Comparison of ENCODE assay signal across 8 cellular contexts in genomic region chr17:78360371-78361226, GRCh38. TPM values are rescaled to one million over a fixed set of nuclear protein-coding genes. Genes with fewer than 3 reads are reported as not detected.
A peak's percentile ranks its signal among the peaks of the same experiment; 100 is the strongest.
DNase-seq lines count a peak whose midpoint lies in the region; ATAC-seq and TF ChIP-seq lines count a peak whose summit lies in the region.

No MANE protein-coding gene starts in this region.

- peaks cover 2% of the 10 kb centered on the region for H3K27me3 Mint-ChIP-seq in activated T-cell treated with anti-CD3 and anti-CD28 coated beads, Interleukin-2, amount 50 U/mL, for 24 hours

- no peaks in the 10 kb centered on the region for H3K27me3 ChIP-seq in esophagus (ENCODE audit: control insufficient read depth in 1 of 2, insufficient read depth in 2 of 2, low read length in 2 of 2)
- H3K27me3 ChIP-seq in mucosa of stomach (ENCODE audit: control insufficient read depth, insufficient read depth, low read length): peaks cover 12% of the 10 kb centered on the region

- 2 to 3% methylated on average over 44 to 49 of the region's 49 CpGs for WGBS in esophagus, 2 donors

- H3K4me3 Mint-ChIP-seq in activated T-cell treated with anti-CD3 and anti-CD28 coated beads, Interleukin-2, amount 50 U/mL, for 24 hours: peak overlapping the region; percentile 80

- DNase-seq in AG10803 (ENCODE audit: low read depth) (peak; percentile 78), OCI-M1 (lab: John Stamatoyannopoulos, UW) (peak; percentile 91)
- peak; percentile 96 for DNase-seq in activated T-cell treated with anti-CD3 and anti-CD28 coated beads, Interleukin-2, amount 50 U/mL, for 24 hours
- DNase-seq in stimulated activated CD8-positive, alpha-beta memory T cell treated with anti-CD3 and anti-CD28 coated beads, Interleukin-4, amount 100 ng/mL, for 4 hours (ENCODE audit: low read depth in 2 of 2, low spot score in 1 of 2): peak; percentile 70 to 83

- TF ChIP-seq CTCF in AG10803 (conservative IDR thresholded peaks at IDR 0.05; ENCODE audit: low read length): peak; percentile 89

- no peaks in the 10 kb centered on the region for H3K9me3 ChIP-seq in esophagus (ENCODE audit: control insufficient read depth in 2 of 2, insufficient read depth in 1 of 2, low read depth in 1 of 2, low read length in 1 of 2)
- no peaks in the 10 kb centered on the region for H3K9me3 ChIP-seq in mucosa of stomach (ENCODE audit: control insufficient read depth, low read length)

- peaks cover 38% of the 10 kb centered on the region for H3K4me1 Mint-ChIP-seq in activated T-cell treated with anti-CD3 and anti-CD28 coated beads, Interleukin-2, amount 50 U/mL, for 24 hours (ENCODE audit: low read depth)

- peaks cover 2 to 3% of the 10 kb centered on the region in 2 donors for H3K36me3 ChIP-seq in esophagus (ENCODE audit: control insufficient read depth in 2 of 2, insufficient read depth in 2 of 2, low read length in 1 of 2)
- H3K36me3 ChIP-seq in mucosa of stomach (ENCODE audit: control insufficient read depth, insufficient read depth, low read length): peaks cover 11% of the 10 kb centered on the region

- ATAC-seq in GM19372 (IDR thresholded peaks at IDR 0.05; ENCODE audit: low read depth, unreplicated experiment): peak; percentile 11

- no peaks in the 10 kb centered on the region for H3K9me3 Mint-ChIP-seq in activated T-cell treated with anti-CD3 and anti-CD28 coated beads, Interleukin-2, amount 50 U/mL, for 24 hours

- H3K9ac ChIP-seq in mucosa of stomach (ENCODE audit: low read length): peak overlapping the region; percentile 77

- no peak for TF ChIP-seq EP300 in Ishikawa (IDR thresholded peaks at IDR 0.05; ENCODE audit: borderline replicate concordance)

- peak overlapping the region; percentile 97 for H3K27ac Mint-ChIP-seq in activated T-cell treated with anti-CD3 and anti-CD28 coated beads, Interleukin-2, amount 50 U/mL, for 24 hours

- peaks cover 37% of the 10 kb centered on the region for H3K36me3 Mint-ChIP-seq in activated T-cell treated with anti-CD3 and anti-CD28 coated beads, Interleukin-2, amount 50 U/mL, for 24 hours (ENCODE audit: low read depth)

- peak; percentile 85 for TF ChIP-seq RAD21 in Ishikawa (IDR thresholded peaks at IDR 0.05; ENCODE audit: low read depth)

- peak overlapping the region; percentile 89 to 92 for H3K27ac ChIP-seq in esophagus (ENCODE audit: low read depth in 2 of 2, low read length in 1 of 2)

- peaks cover 0 to 24% of the 10 kb centered on the region in 2 donors for H3K4me1 ChIP-seq in esophagus (ENCODE audit: control insufficient read depth in 2 of 2, insufficient read depth in 2 of 2, low read length in 1 of 2)
- peaks cover 38% of the 10 kb centered on the region for H3K4me1 ChIP-seq in mucosa of stomach (ENCODE audit: control insufficient read depth, insufficient read depth, low read length)

- H3K4me3 ChIP-seq in AG10803 (ENCODE audit: low read length) (peak overlapping the region; percentile 55), esophagus (ENCODE audit: low read depth in 1 of 2, low read length in 2 of 2) (peak overlapping the region; percentile 46 to 69), mucosa of stomach (ENCODE audit: low read length) (peak overlapping the region; percentile 67)

TF ChIP-seq in Ishikawa, 13 proteins besides CTCF, POLR2A, EP300 and RAD21:
- no peak for TF ChIP-seq FOXM1 (IDR thresholded peaks at IDR 0.05; ENCODE audit: borderline replicate concordance, low read depth)
- TF ChIP-seq EGR1 (IDR thresholded peaks at IDR 0.05): no peak
- 0 out of 2 replicates have a peak, but pooled peaks have one; percentile 13 for TF ChIP-seq TAF1 (IDR thresholded peaks at IDR 0.05; ENCODE audit: low read depth)
- 0 out of 2 replicates have a peak, but pooled peaks have one; percentile 45 for TF ChIP-seq TCF12 (IDR thresholded peaks at IDR 0.05; ENCODE audit: low read depth)
- TF ChIP-seq TEAD4 (IDR thresholded peaks at IDR 0.05): 0 out of 2 replicates have a peak, but pooled peaks have one; percentile 7
- 0 out of 2 replicates have a peak, but pooled peaks have one; percentile 33 for TF ChIP-seq YY1 (IDR thresholded peaks at IDR 0.05; ENCODE audit: low read depth)
- no peak for TF ChIP-seq USF1 (IDR thresholded peaks at IDR 0.05)
- TF ChIP-seq MAX (IDR thresholded peaks at IDR 0.05): 0 out of 2 replicates have a peak, but pooled peaks have one; percentile 40
- TF ChIP-seq ZBTB7A (IDR thresholded peaks at IDR 0.05; ENCODE audit: low read depth): peak; percentile 96

RNA-seq across cellular contexts. Expression of gene SOCS3, which starts 0.7 kb away (rescaled TPM):
- 10 to 100 TPM in 1 of 2 donors, 1 to 10 TPM in 1; 6.6 to 20.1 TPM for polyA plus RNA-seq in esophagus

RNA-seq across cellular contexts. Expression of gene PGS1, which starts 17.9 kb away (rescaled TPM):
- 10 to 100 TPM; 13.9 to 14.2 TPM for polyA plus RNA-seq in esophagus

Comparison
In these comparisons a context has a peak if more than half of its experiments do, and no peak if none do; other contexts are left out.
1. Peak in every context shown above with its lines: DNase-seq, ATAC-seq, H3K4me3 ChIP-seq and H3K27ac ChIP-seq.